Comparison of ENCODE assay signal across 11 cellular contexts in the genomic region with DNA sequence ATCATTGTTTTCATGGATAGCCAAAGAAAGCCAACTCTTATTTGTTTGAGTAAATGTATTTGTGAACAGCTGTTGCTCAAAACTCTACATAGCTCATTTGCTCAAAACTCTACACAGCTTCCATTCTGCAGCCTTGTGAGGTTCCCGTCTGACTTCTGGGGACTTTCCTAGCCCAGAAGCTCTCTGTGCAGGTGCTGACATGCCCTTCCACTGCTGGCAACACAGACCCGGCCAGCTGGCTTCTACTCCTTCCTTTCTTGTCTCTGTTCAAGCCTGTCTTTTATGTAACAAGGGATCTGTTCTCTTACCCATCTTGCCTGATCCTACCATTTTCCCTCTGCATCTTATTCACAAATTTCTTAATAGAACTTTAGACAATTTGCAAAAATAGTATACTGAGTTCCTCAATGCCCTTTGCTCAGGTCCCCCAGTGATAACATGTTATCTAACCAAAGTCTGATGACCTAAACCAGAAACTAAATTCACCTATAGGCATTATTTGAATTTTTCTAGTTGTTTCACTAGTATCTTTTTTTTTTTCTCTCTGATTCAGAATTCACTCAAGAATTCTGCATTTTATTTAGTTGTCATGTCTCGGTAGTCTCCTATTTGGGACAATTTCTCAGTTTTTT.
A peak's percentile ranks its signal among the peaks of the same experiment; 100 is the strongest.
DNase-seq lines count a peak whose midpoint lies in the region; ATAC-seq and TF ChIP-seq lines count a peak whose summit lies in the region.
"Had no signal": no experiment of that assay in that cellular context is flagged by ENCODE, and none has a peak within 500 bp of the region (broad histone marks: within the 10 kb centered on the region; RNA-seq: fewer than 3 reads in every experiment).

No MANE protein-coding gene starts in this region.

- no peak overlapping the region for H3K27ac Mint-ChIP-seq in HFFc6
- H3K27ac Mint-ChIP-seq in stimulated activated naive B cell treated with anti-CD40 and anti-IgM and Interleukin-4, amounts not matched to agents 10 μg/mL and 1 μg/mL and 100 μg/mL, for 72 hours, result no peak overlapping the region
- H3K27ac Mint-ChIP-seq: activated naive CD4-positive, alpha-beta T cell treated with anti-CD3 and anti-CD28 coated beads, Interleukin-2, amount 10 ng/mL, durations not matched to agents 7 days and 5 days had no signal

- peaks cover 54% of the 10 kb centered on the region for H3K9me3 Mint-ChIP-seq in HFFc6
- H3K9me3 Mint-ChIP-seq in stimulated activated naive B cell treated with anti-CD40 and anti-IgM and Interleukin-4, amounts not matched to agents 10 μg/mL and 1 μg/mL and 100 μg/mL, for 72 hours, result peaks cover 0 to 3% of the 10 kb centered on the region in 2 donors
- H3K9me3 Mint-ChIP-seq: activated naive CD4-positive, alpha-beta T cell treated with anti-CD3 and anti-CD28 coated beads, Interleukin-2, amount 10 ng/mL, durations not matched to agents 7 days and 5 days had no signal

- no peaks in the 10 kb centered on the region for H3K4me1 Mint-ChIP-seq in HFFc6 (ENCODE audit: low read depth)
- no peaks in the 10 kb centered on the region for H3K4me1 Mint-ChIP-seq in stimulated activated naive B cell treated with anti-CD40 and anti-IgM and Interleukin-4, amounts not matched to agents 10 μg/mL and 1 μg/mL and 100 μg/mL, for 72 hours
- H3K4me1 Mint-ChIP-seq: activated naive CD4-positive, alpha-beta T cell treated with anti-CD3 and anti-CD28 coated beads, Interleukin-2, amount 10 ng/mL, durations not matched to agents 7 days and 5 days had no signal

- ATAC-seq in GM18867 (IDR thresholded peaks at IDR 0.05; ENCODE audit: unreplicated experiment) (peak; percentile 96), GM21786 (IDR thresholded peaks at IDR 0.05; ENCODE audit: unreplicated experiment) (peak; percentile 93), HG03439 (IDR thresholded peaks at IDR 0.05; ENCODE audit: unreplicated experiment) (peak; percentile 98)
- ATAC-seq in stimulated activated naive B cell treated with anti-CD40 and anti-IgM and Interleukin-4, amounts not matched to agents 10 μg/mL and 1 μg/mL and 100 μg/mL, for 72 hours (replicated peaks), result no peak
- ATAC-seq: left cardiac atrium had no signal

- no peaks in the 10 kb centered on the region; the same call in 1 of the 2 replicates for H3K27me3 Mint-ChIP-seq in HFFc6 (ENCODE audit: insufficient read depth)
- H3K27me3 Mint-ChIP-seq in stimulated activated naive B cell treated with anti-CD40 and anti-IgM and Interleukin-4, amounts not matched to agents 10 μg/mL and 1 μg/mL and 100 μg/mL, for 72 hours, result no peaks in the 10 kb centered on the region
- H3K27me3 Mint-ChIP-seq: activated naive CD4-positive, alpha-beta T cell treated with anti-CD3 and anti-CD28 coated beads, Interleukin-2, amount 10 ng/mL, durations not matched to agents 7 days and 5 days had no signal

- no peak for TF ChIP-seq CTCF in HFFc6 (IDR thresholded peaks at IDR 0.05)

- DNase-seq in islet precursor cell, result peak; percentile 48
- DNase-seq in HFFc6, result no peak
- no peak for DNase-seq in globus pallidus (ENCODE audit: low spot score)
- no peak for DNase-seq in CD1c-positive myeloid dendritic cell (ENCODE audit: extremely low spot score)
- no peak for DNase-seq in stimulated activated naive B cell treated with anti-CD40 and anti-IgM and Interleukin-4, amounts not matched to agents 10 μg/mL and 1 μg/mL and 100 μg/mL, for 72 hours
- DNase-seq: activated naive CD4-positive, alpha-beta T cell treated with anti-CD3 and anti-CD28 coated beads, Interleukin-2, amount 10 ng/mL, durations not matched to agents 7 days and 5 days; DND-41; left cardiac atrium had no signal

- no peak overlapping the region for H3K4me3 Mint-ChIP-seq in HFFc6
- no peak overlapping the region for H3K4me3 Mint-ChIP-seq in stimulated activated naive B cell treated with anti-CD40 and anti-IgM and Interleukin-4, amounts not matched to agents 10 μg/mL and 1 μg/mL and 100 μg/mL, for 72 hours
- H3K4me3 Mint-ChIP-seq: activated naive CD4-positive, alpha-beta T cell treated with anti-CD3 and anti-CD28 coated beads, Interleukin-2, amount 10 ng/mL, durations not matched to agents 7 days and 5 days had no signal

- H3K36me3 Mint-ChIP-seq in HFFc6 (ENCODE audit: low read depth), result peaks cover 4% of the 10 kb centered on the region; the same call in 1 of the 2 replicates
- no peaks in the 10 kb centered on the region for H3K36me3 Mint-ChIP-seq in stimulated activated naive B cell treated with anti-CD40 and anti-IgM and Interleukin-4, amounts not matched to agents 10 μg/mL and 1 μg/mL and 100 μg/mL, for 72 hours
- H3K36me3 Mint-ChIP-seq: activated naive CD4-positive, alpha-beta T cell treated with anti-CD3 and anti-CD28 coated beads, Interleukin-2, amount 10 ng/mL, durations not matched to agents 7 days and 5 days had no signal

Comparison
In these comparisons a context has a peak if more than half of its experiments do, and no peak if none do; other contexts are left out.
1. ATAC-seq: peak in GM18867 (single experiment), GM21786 (single experiment) and HG03439 (single experiment); none in stimulated activated naive B cell treated with anti-CD40 and anti-IgM and Interleukin-4, amounts not matched to agents 10 μg/mL and 1 μg/mL and 100 μg/mL, for 72 hours (0 of 2).